ENCODE assay signal across 8 cellular contexts in the genomic region with DNA sequence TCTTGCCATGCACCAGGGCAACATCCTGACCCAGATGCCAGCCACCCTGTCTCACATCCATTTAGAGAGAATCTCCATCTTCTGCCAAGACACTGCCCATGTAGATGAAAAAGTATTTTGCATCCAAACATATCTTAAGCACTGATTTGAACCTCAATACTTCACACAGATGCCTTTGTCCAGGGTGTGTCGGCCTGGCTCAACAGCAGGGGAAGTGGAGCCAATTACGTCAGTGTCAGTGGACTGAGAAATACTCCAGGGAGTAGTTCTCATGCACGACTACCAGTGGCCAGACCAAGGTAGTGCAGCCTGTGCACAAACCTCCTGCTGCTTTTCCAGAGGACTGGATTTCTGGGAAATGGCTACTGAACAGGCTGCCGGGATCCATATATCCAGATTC.
DNase-seq lines count a peak whose midpoint lies in the region; ATAC-seq and TF ChIP-seq lines count a peak whose summit lies in the region.
"Not testable (repeated sequence)": the region's sequence is repeated elsewhere in the genome, so short reads cannot be mapped to it uniquely, and the experiment has no call there.

No MANE protein-coding gene starts in this region.

- intact Hi-C loops in Caco-2 (cut with micrococcal nuclease; ENCODE audit: unreplicated experiment); head of caudate nucleus (cut with DNase I); heart right ventricle (cut with DNase I); right cardiac atrium (cut with DNase I); lower lobe of right lung (cut with DNase I); testis (cut with DNase I; ENCODE audit: low total_unique reads): not testable (repeated sequence)

- TF ChIP-seq CTCF in Caco-2 (IDR thresholded peaks at IDR 0.05; ENCODE audit: insufficient read depth in 1 of 2, low read depth in 1 of 2, low read length in 1 of 2, severe bottlenecking in 1 of 2, unreplicated experiment in 1 of 2); WERI-Rb-1 (IDR thresholded peaks at IDR 0.05; ENCODE audit: low read depth, low read length); lower lobe of right lung (IDR thresholded peaks at IDR 0.05): not testable (repeated sequence)
- TF ChIP-seq CTCF in heart right ventricle (IDR thresholded peaks at IDR 0.05) = peak in 4 of 9 donors; percentile 9 to 24 (median 14)
- TF ChIP-seq CTCF in testis (IDR thresholded peaks at IDR 0.05) = peak in 2 of 3 experiments; percentile 14 to 33

- not testable (repeated sequence) for H3K27ac ChIP-seq in WERI-Rb-1; heart right ventricle; right cardiac atrium (ENCODE audit: low read length); lower lobe of right lung; testis

- not testable (repeated sequence) for H3K4me1 Mint-ChIP-seq in Caco-2 (ENCODE audit: low read depth, unreplicated experiment)

- CTCF ChIA-PET in Caco-2 (lab: Charles Lee) = not testable (repeated sequence)

- not testable (repeated sequence) for H3K9me3 Mint-ChIP-seq in Caco-2 (ENCODE audit: unreplicated experiment)

- not testable (repeated sequence) for H3K9me3 ChIP-seq in Caco-2; MG63; WERI-Rb-1 (ENCODE audit: severe bottlenecking); right cardiac atrium (ENCODE audit: control insufficient read depth, low read length); lower lobe of right lung; testis
- H3K9me3 ChIP-seq in heart right ventricle = peaks cover 0 to 31% (median 0%) of the 10 kb centered on the region in 11 donors

- H3K36me3 Mint-ChIP-seq in Caco-2 (ENCODE audit: insufficient read depth, unreplicated experiment) = not testable (repeated sequence)

- H3K4me1 ChIP-seq in Caco-2; heart right ventricle; right cardiac atrium (ENCODE audit: control insufficient read depth, insufficient read depth, low read length); lower lobe of right lung; testis: not testable (repeated sequence)

- ATAC-seq in heart right ventricle, right cardiac atrium, lower lobe of right lung: not testable (repeated sequence)

- H3K27me3 Mint-ChIP-seq in Caco-2 (ENCODE audit: insufficient read depth, unreplicated experiment) = not testable (repeated sequence)

- POLR2A ChIA-PET in Caco-2 (lab: Charles Lee) = not testable (repeated sequence)

- 46 to 54% methylated on average over 4 of the region's 4 CpGs for WGBS in heart right ventricle, 2 donors
- 42% methylated on average over 4 of the region's 4 CpGs for WGBS in right cardiac atrium
- WGBS in testis, 2 donors = 23 to 40% methylated on average over 3 of the region's 4 CpGs

- H3K36me3 ChIP-seq in Caco-2 (ENCODE audit: control insufficient read depth, insufficient read depth, low read length); MG63; WERI-Rb-1; heart right ventricle; lower lobe of right lung; testis (ENCODE audit: low read depth, missing control alignments): not testable (repeated sequence)

- BruUV-seq in Caco-2 (replicated peaks; lab: Mats Ljungman, UMichigan) = not testable (repeated sequence)

- DNase-seq in Caco-2 = peak; percentile 39 to 54
- peak; percentile 96 for DNase-seq in MG63
- DNase-seq in WERI-Rb-1 = peak; percentile 36
- peak in 22 of 42 donors; percentile 1 to 63 (median 26) for DNase-seq in head of caudate nucleus
- DNase-seq in heart right ventricle = peak; percentile 37 to 68
- peak; percentile 56 to 80 (median 77) for DNase-seq in right cardiac atrium
- DNase-seq in lower lobe of right lung = peak; percentile 32
- DNase-seq in testis = peak; percentile 50

- not testable (repeated sequence) for TF ChIP-seq POLR2A in testis (IDR thresholded peaks at IDR 0.05)

- not testable (repeated sequence) for H3K27me3 ChIP-seq in Caco-2 (replicated peaks; ENCODE audit: control insufficient read depth, insufficient read depth, low read length); MG63; WERI-Rb-1 (ENCODE audit: insufficient read depth, low read depth, severe bottlenecking); heart right ventricle; right cardiac atrium (ENCODE audit: control insufficient read depth, insufficient read depth); lower lobe of right lung (ENCODE audit: low read depth); testis

- not testable (repeated sequence) for H3K4me3 ChIP-seq in Caco-2 (ENCODE audit: low read depth, low read length); MG63; WERI-Rb-1 (ENCODE audit: low read depth, low read length); heart right ventricle; right cardiac atrium (ENCODE audit: low read length); lower lobe of right lung; testis

- not testable (repeated sequence) for H3K27ac Mint-ChIP-seq in Caco-2 (ENCODE audit: unreplicated experiment)

- H3K4me3 Mint-ChIP-seq in Caco-2 (ENCODE audit: unreplicated experiment) = not testable (repeated sequence)

Comparison
In these comparisons a context has a peak if more than half of its experiments do, and no peak if none do; other contexts are left out.
1. DNase-seq: peak in every context shown above with its lines; median percentile 96 in MG63; 77 in right cardiac atrium; 52 in heart right ventricle; 50 in testis; 46 in Caco-2; 36 in WERI-Rb-1; 32 in lower lobe of right lung; 26 in head of caudate nucleus.